Comparison of ENCODE assay signal across 9 cellular contexts in the genomic region with DNA sequence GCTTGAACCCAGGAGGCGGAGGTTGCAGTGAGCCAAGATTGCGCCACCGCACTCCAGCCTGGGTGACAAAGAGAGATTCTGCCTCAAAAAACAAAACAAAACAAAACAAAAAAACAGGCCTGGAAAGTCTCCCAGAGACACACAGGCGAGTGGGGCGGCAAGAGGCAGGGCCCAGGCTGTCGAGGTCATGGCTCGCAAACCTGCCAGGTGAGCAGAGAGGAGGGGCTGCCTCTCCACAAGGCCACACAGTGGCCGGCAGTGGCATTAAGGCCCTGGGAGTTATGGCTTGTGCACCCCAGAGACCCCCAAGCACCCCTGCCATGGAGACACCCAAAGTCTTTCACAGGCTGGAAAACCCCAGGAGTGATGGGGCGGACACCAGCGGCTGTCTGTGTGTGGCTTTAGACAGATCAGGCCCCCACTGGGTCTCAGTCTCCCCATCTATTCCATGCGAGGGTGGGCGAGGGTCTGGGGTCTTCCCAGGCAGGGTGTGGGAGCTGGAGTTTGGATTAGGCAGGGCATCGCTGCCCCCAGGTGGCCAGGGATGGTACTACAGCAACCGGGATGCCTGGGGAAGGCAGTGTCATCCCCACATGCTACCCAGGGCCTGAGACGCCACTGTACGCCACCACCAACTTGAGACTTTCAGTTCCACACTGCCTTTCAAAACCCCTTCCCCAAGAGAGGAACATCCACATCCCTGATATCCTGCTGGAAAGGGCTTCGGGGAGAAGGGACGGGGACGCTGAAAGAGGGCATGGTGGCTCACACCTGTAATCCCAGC. TPM values are rescaled to one million over a fixed set of nuclear protein-coding genes. Genes with fewer than 3 reads are reported as not detected.
DNase-seq lines count a peak whose midpoint lies in the region; ATAC-seq and TF ChIP-seq lines count a peak whose summit lies in the region.
"Had no signal": no experiment of that assay in that cellular context is flagged by ENCODE, and none has a peak within 500 bp of the region (broad histone marks: within the 10 kb centered on the region; RNA-seq: fewer than 3 reads in every experiment).

No MANE protein-coding gene starts in this region.

- peaks cover 4% of the 10 kb centered on the region; the same call in 1 of the 2 replicates for H4K20me1 ChIP-seq in Karpas-422 (ENCODE audit: insufficient read depth, low read depth, low read length)

- H3K79me2 ChIP-seq in Karpas-422 (ENCODE audit: low read length), result no peaks in the 10 kb centered on the region

- no peaks in the 10 kb centered on the region for H3K27me3 ChIP-seq in Karpas-422 (ENCODE audit: low read length)
- no peaks in the 10 kb centered on the region for H3K27me3 ChIP-seq in right lobe of liver

- H3K9me2 ChIP-seq in Karpas-422 (replicated peaks; ENCODE audit: insufficient read depth, low read length), result no peaks in the 10 kb centered on the region

- H3K4me1 ChIP-seq in Karpas-422 (ENCODE audit: low read length), result no peaks in the 10 kb centered on the region
- H3K4me1 ChIP-seq in right lobe of liver, result peaks cover 0 to 3% (median 0%) of the 10 kb centered on the region in 4 donors

- no peak overlapping the region for H2AFZ ChIP-seq in Karpas-422 (ENCODE audit: low read length)

- WGBS in right lobe of liver (ENCODE audit: insufficient coverage, low coverage, low lambda C conversion rate, missing lambda C conversion rate), result 40% methylated on average over 11 of the region's 19 CpGs

- H3K4me2 ChIP-seq in Karpas-422 (ENCODE audit: low read depth, low read length, poor library complexity, severe bottlenecking), result no peak overlapping the region

- intact Hi-C loops in right lobe of liver (cut with DNase I), result loop anchor here in 1 of 2 donors (5.0 kb wide), 1 partner anchor 104 kb away; no protein-coding TSS in a partner anchor

- H3K27ac ChIP-seq in Karpas-422 (ENCODE audit: low read length) (no peak overlapping the region), right lobe of liver (no peak overlapping the region)

- TF ChIP-seq POLR2A in right lobe of liver (IDR thresholded peaks at IDR 0.05), result no peak

- H3K4me3 ChIP-seq in Karpas-422 (ENCODE audit: low read length), result no peak overlapping the region
- H3K4me3 ChIP-seq in right lobe of liver, result no peak overlapping the region

- TF ChIP-seq CTCF in right lobe of liver (IDR thresholded peaks at IDR 0.05), result peak; percentile 88 to 94 (median 92)

- H3K36me3 ChIP-seq in Karpas-422 (ENCODE audit: insufficient read depth, low read length) (no peaks in the 10 kb centered on the region), right lobe of liver (no peaks in the 10 kb centered on the region)

- DNase-seq in GM03348 (ENCODE audit: low spot score), result peak; percentile 90
- DNase-seq in Karpas-422, result peak; percentile 84
- peak; percentile 85 for DNase-seq in activated CD4-positive, CD25-positive, alpha-beta regulatory T cell treated with anti-CD3 and anti-CD28 coated beads, Interleukin-2, amount 50 U/mL, for 72 hours
- peak; percentile 56 for DNase-seq in cerebellar cortex (ENCODE audit: low spot score)
- DNase-seq in right lobe of liver, result peak; percentile 70 to 79 (median 71)
- peak; percentile 35 to 65 (median 64) for DNase-seq in stimulated activated CD4-positive, alpha-beta T cell treated with anti-CD3 and anti-CD28 coated beads, TNF-alpha, amount 100 ng/mL, for 48 hours (ENCODE audit: low read depth in 3 of 3)
- DNase-seq in SIG-M5 treated with dmso at 0.1 percent for 504 hours (lab: John Stamatoyannopoulos, UW; ENCODE audit: unreplicated experiment), result no peak

- H3K9me3 ChIP-seq in Karpas-422 (ENCODE audit: low read length) (no peaks in the 10 kb centered on the region), right lobe of liver (no peaks in the 10 kb centered on the region)

- ATAC-seq in right lobe of liver, result peak; percentile 72 to 80 (median 78)
- ATAC-seq in GM21367 (IDR thresholded peaks at IDR 0.05; ENCODE audit: unreplicated experiment), result no peak

- H3K9ac ChIP-seq in Karpas-422 (ENCODE audit: low read length), result no peak overlapping the region

RNA-seq across cellular contexts. Expression of gene CTRC, which starts 7.3 kb away (rescaled TPM):
- not detected in 2 replicates for total RNA-seq in Karpas-422 (2014; rRNA removed; shearing (Covaris generic); ENCODE audit: low replicate concordance)
- total RNA-seq in right lobe of liver, result not detected
- total RNA-seq: dermis microvascular lymphatic vessel endothelial cell had no signal

RNA-seq across cellular contexts. Expression of gene EFHD2, which starts 21.3 kb away (rescaled TPM):
- total RNA-seq in Karpas-422 (2014; rRNA removed; shearing (Covaris generic); ENCODE audit: low replicate concordance), result 24.9 and 57.8 TPM in 2 replicates
- 10 to 100 TPM in 5 of 6 experiments, 1 to 10 TPM in 1; 9.9 to 19.4 (median 15.6) TPM for total RNA-seq in right lobe of liver

RNA-seq across cellular contexts. Expression of gene CELA2A, which starts 25.6 kb away (rescaled TPM):
- not detected in 2 replicates for total RNA-seq in Karpas-422 (2014; rRNA removed; shearing (Covaris generic); ENCODE audit: low replicate concordance)
- not detected for total RNA-seq in right lobe of liver
- total RNA-seq: dermis microvascular lymphatic vessel endothelial cell had no signal

RNA-seq across cellular contexts. Expression of gene CELA2B, which starts 44.9 kb away (rescaled TPM):
- not detected in 2 replicates for total RNA-seq in Karpas-422 (2014; rRNA removed; shearing (Covaris generic); ENCODE audit: low replicate concordance)
- total RNA-seq in right lobe of liver, result not detected
- total RNA-seq: dermis microvascular lymphatic vessel endothelial cell had no signal
